Comparison of ENCODE assay signal across 11 cellular contexts in the genomic region with DNA sequence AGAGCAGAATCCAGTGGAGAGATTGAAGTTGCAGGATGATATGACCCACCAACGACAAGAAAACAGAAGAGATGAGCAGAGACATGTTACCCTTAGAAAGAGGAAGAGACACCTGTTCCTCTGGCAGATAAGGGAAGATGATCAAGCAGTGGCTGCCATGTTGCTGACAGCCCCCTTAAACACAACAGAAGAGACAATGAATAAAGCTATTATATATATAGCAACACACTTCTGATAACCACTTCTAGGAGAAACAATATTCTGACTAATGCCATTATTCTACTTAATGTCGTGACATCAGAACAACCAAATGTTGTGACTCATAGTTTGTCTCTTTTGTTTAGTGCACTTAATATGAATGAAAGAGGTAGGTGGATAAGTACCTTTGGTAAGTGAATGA. TPM values are rescaled to one million over a fixed set of nuclear protein-coding genes. Genes with fewer than 3 reads are reported as not detected.
A peak's percentile ranks its signal among the peaks of the same experiment; 100 is the strongest.
DNase-seq lines count a peak whose midpoint lies in the region; ATAC-seq and TF ChIP-seq lines count a peak whose summit lies in the region.
"Had no signal": no experiment of that assay in that cellular context is flagged by ENCODE, and none has a peak within 500 bp of the region (broad histone marks: within the 10 kb centered on the region; RNA-seq: fewer than 3 reads in every experiment).

No MANE protein-coding gene starts in this region.

- H3K9me3 ChIP-seq in psoas muscle, result no peaks in the 10 kb centered on the region

- DNase-seq in psoas muscle, result no peak
- DNase-seq in iPS-NIHi7 (ENCODE audit: extremely low spot score), result no peak
- DNase-seq in H4 (ENCODE audit: low spot score), result no peak
- no peak for DNase-seq in iPS-NIHi11 (ENCODE audit: low spot score)
- DNase-seq in SIG-M5 (lab: John Stamatoyannopoulos, UW), result no peak
- DNase-seq: endodermal cell, left cardiac atrium, NCI-H146 had no signal

- intact Hi-C loops in psoas muscle (cut with DNase I), result no loop called here

- H3K27me3 ChIP-seq in psoas muscle (ENCODE audit: insufficient read depth in 3 of 3, low read length in 2 of 3), result no peaks in the 10 kb centered on the region

- peaks cover 42% of the 10 kb centered on the region for H3K4me1 ChIP-seq in psoas muscle

- H3K27ac ChIP-seq in psoas muscle, result peak overlapping the region; percentile 73

- TF ChIP-seq CTCF in psoas muscle (IDR thresholded peaks at IDR 0.05), result no peak

- no peaks in the 10 kb centered on the region for H3K36me3 ChIP-seq in psoas muscle (ENCODE audit: insufficient read depth in 1 of 2, low read depth in 1 of 2)

- ATAC-seq in GM19043 (IDR thresholded peaks at IDR 0.05; ENCODE audit: low read depth, unreplicated experiment), result peak; percentile 47
- peak; percentile 37 for ATAC-seq in HG02885 (IDR thresholded peaks at IDR 0.05; ENCODE audit: poor library complexity, unreplicated experiment)
- peak; percentile 16 for ATAC-seq in SK-N-SH treated with all-trans-retinoic acid at 6 μM for 48 hours
- no peak for ATAC-seq in psoas muscle

- H3K4me3 ChIP-seq in psoas muscle, result no peak overlapping the region

- WGBS in psoas muscle, 3 donors, result 52 to 61% (median 59%) methylated on average over 2 of the region's 2 CpGs

TF ChIP-seq in SK-N-SH treated with all-trans-retinoic acid at 6 μM for 48 hours, 23 proteins besides CTCF, POLR2A, EP300 and RAD21:
- TF ChIP-seq, protein P1, sequence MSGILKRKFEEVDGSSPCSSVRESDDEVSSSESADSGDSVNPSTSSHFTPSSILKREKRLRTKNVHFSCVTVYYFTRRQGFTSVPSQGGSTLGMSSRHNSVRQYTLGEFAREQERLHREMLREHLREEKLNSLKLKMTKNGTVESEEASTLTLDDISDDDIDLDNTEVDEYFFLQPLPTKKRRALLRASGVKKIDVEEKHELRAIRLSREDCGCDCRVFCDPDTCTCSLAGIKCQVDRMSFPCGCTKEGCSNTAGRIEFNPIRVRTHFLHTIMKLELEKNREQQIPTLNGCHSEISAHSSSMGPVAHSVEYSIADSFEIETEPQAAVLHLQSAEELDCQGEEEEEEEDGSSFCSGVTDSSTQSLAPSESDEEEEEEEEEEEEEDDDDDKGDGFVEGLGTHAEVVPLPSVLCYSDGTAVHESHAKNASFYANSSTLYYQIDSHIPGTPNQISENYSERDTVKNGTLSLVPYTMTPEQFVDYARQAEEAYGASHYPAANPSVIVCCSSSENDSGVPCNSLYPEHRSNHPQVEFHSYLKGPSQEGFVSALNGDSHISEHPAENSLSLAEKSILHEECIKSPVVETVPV (CRISPR knock-in tag; IDR thresholded peaks at IDR 0.05), result 0 out of 2 replicates have a peak, but pooled peaks have one; percentile 16
- TF ChIP-seq CSDC2 (CRISPR knock-in tag; IDR thresholded peaks at IDR 0.05) (0 out of 2 replicates have a peak, but pooled peaks have one; percentile 24), ARNTL (CRISPR knock-in tag; IDR thresholded peaks at IDR 0.05; ENCODE audit: borderline replicate concordance, low read depth) (no peak)
TF ChIP-seq in SK-N-SH treated with all-trans-retinoic acid at 6 μM for 48 hours: peak in this region for 2.

RNA-seq across cellular contexts. Expression of a gene that starts 44.9 kb away (rescaled TPM):
- 10 to 100 TPM; 19.2 to 35.9 (median 27.0) TPM for total RNA-seq in psoas muscle
- 1 to 10 TPM; 4.8 to 7.4 (median 5.3) TPM for polyA plus RNA-seq in psoas muscle
- total RNA-seq in H4 (2014; rRNA removed; shearing (Covaris generic)), result 2.3 and 4.0 TPM in 2 replicates

Comparison
In these comparisons a context has a peak if more than half of its experiments do, and no peak if none do; other contexts are left out.
1. ATAC-seq: peak in GM19043 (single experiment), HG02885 (single experiment) and SK-N-SH treated with all-trans-retinoic acid at 6 μM for 48 hours (single experiment); none in psoas muscle (0 of 4).